9 cellular contexts compared by ENCODE assay signal in the genomic region with DNA sequence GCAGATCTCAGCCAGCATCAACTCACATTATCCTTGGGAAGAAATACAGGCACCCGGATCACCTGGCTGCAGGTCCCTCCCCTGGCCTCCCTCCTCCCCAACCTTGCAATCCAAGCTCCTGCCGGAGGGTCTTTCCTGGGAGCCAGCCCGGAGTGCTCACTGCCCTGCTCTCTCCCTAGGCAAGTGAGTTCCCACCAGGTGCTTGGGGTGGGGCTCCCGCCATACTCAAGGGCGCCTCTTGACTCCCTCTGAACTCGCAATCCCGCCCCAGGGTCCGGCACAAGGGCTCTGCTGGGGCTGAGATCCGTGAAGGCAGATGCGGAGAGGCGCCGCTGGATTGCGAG. TPM values are rescaled to one million over a fixed set of nuclear protein-coding genes. Genes with fewer than 3 reads are reported as not detected.
A peak's percentile ranks its signal among the peaks of the same experiment; 100 is the strongest.
DNase-seq lines count a peak whose midpoint lies in the region; ATAC-seq and TF ChIP-seq lines count a peak whose summit lies in the region.
"Had no signal": no experiment of that assay in that cellular context is flagged by ENCODE, and none has a peak within 500 bp of the region (broad histone marks: within the 10 kb centered on the region; RNA-seq: fewer than 3 reads in every experiment).

No MANE protein-coding gene starts in this region.

- H3K27me3 Mint-ChIP-seq in activated CD8-positive, alpha-beta memory T cell treated with anti-CD3 and anti-CD28 coated beads, Interleukin-2, amount 10 ng/mL, durations not matched to agents 7 days and 5 days: peaks cover 15% of the 10 kb centered on the region

- H3K79me2 ChIP-seq in mammary epithelial cell (ENCODE audit: insufficient read depth, low read length): peaks cover 93% of the 10 kb centered on the region

- no peaks in the 10 kb centered on the region for H3K9me3 Mint-ChIP-seq in activated CD8-positive, alpha-beta memory T cell treated with anti-CD3 and anti-CD28 coated beads, Interleukin-2, amount 10 ng/mL, durations not matched to agents 7 days and 5 days (ENCODE audit: low read depth)

- peaks cover 3% of the 10 kb centered on the region for H3K36me3 ChIP-seq in mammary epithelial cell (ENCODE audit: insufficient read depth, low read length)
- H3K36me3 ChIP-seq in lower lobe of right lung: no peaks in the 10 kb centered on the region
- H3K36me3 ChIP-seq in suprapubic skin: no peaks in the 10 kb centered on the region

- no peaks in the 10 kb centered on the region for H4K20me1 ChIP-seq in mammary epithelial cell (ENCODE audit: insufficient read depth, low read length)

- H2AFZ ChIP-seq in mammary epithelial cell (ENCODE audit: low read depth, low read length): peak overlapping the region; percentile 63

- no TSS peak for BruUV-seq in mammary epithelial cell (replicated peaks; lab: Mats Ljungman, UMichigan)

- no peak overlapping the region for H3K4me3 Mint-ChIP-seq in activated CD8-positive, alpha-beta memory T cell treated with anti-CD3 and anti-CD28 coated beads, Interleukin-2, amount 10 ng/mL, durations not matched to agents 7 days and 5 days

- TF ChIP-seq POLR2A in suprapubic skin (IDR thresholded peaks at IDR 0.05): no peak

- H3K9me3 ChIP-seq in mammary epithelial cell (replicated peaks; ENCODE audit: insufficient read depth, low read length) (no peaks in the 10 kb centered on the region), lower lobe of right lung (no peaks in the 10 kb centered on the region), suprapubic skin (no peaks in the 10 kb centered on the region)

- TF ChIP-seq EP300 in suprapubic skin (IDR thresholded peaks at IDR 0.05): no peak

- H3K4me2 ChIP-seq in mammary epithelial cell (ENCODE audit: insufficient read depth, low read depth, low read length): peak overlapping the region; percentile 92

- H3K9ac ChIP-seq in mammary epithelial cell (ENCODE audit: insufficient read depth, low read length): peak overlapping the region; percentile 65

- in situ Hi-C loops in mammary epithelial cell (cut with MboI; ENCODE audit: low sequenced_read_pairs in 2 of 2): no loop called here

- TF ChIP-seq CTCF in mammary epithelial cell (conservative IDR thresholded peaks at IDR 0.05 in 1 of 2, IDR thresholded peaks at IDR 0.05 in 1 of 2; ENCODE audit: extremely low read depth in 1 of 2, insufficient read depth in 1 of 2, low read depth in 1 of 2, low read length in 2 of 2) (no peak), lower lobe of right lung (IDR thresholded peaks at IDR 0.05) (no peak), suprapubic skin (IDR thresholded peaks at IDR 0.05) (no peak)

- H3K27ac ChIP-seq in mammary epithelial cell (ENCODE audit: insufficient read depth, low read depth, low read length): peak overlapping the region; percentile 82
- peak overlapping the region; percentile 87 for H3K27ac ChIP-seq in lower lobe of right lung
- H3K27ac ChIP-seq in suprapubic skin: peak overlapping the region; percentile 88

- CTCF ChIA-PET in activated CD8-positive, alpha-beta memory T cell treated with anti-CD3 and anti-CD28 coated beads, Interleukin-2, amount 10 ng/mL, durations not matched to agents 7 days and 5 days (lab: Charles Lee): interaction anchor here (0.6 to 1.1 kb wide), 2 partner anchors 38 to 1345 kb away, joined by 3 to 4 read pairs; no protein-coding TSS in a partner anchor
- CTCF ChIA-PET in mammary epithelial cell (lab: Charles Lee; ENCODE audit: low non-redundant PET): interaction anchor here (0.5 kb wide), 1 partner anchor 93 kb away, joined by 4 read pairs; no protein-coding TSS in a partner anchor

- H3K27ac Mint-ChIP-seq in activated CD8-positive, alpha-beta memory T cell treated with anti-CD3 and anti-CD28 coated beads, Interleukin-2, amount 10 ng/mL, durations not matched to agents 7 days and 5 days: no peak overlapping the region

- WGBS in mammary epithelial cell (ENCODE audit: low coverage, missing lambda C conversion rate): 5% methylated on average over 3 of the region's 13 CpGs
- WGBS in suprapubic skin: 17% methylated on average over 2 of the region's 13 CpGs

- dilution Hi-C loops in mammary epithelial cell (cut with HindIII; ENCODE audit: low sequenced_read_pairs): no loop called here

- intact Hi-C loops in mammary epithelial cell (cut with micrococcal nuclease): loop anchor here (1.0 to 2.0 kb wide), 3 partner anchors 37 to 109 kb away; no protein-coding TSS in a partner anchor
- intact Hi-C loops in lower lobe of right lung (cut with DNase I): no loop called here

- H3K36me3 Mint-ChIP-seq in activated CD8-positive, alpha-beta memory T cell treated with anti-CD3 and anti-CD28 coated beads, Interleukin-2, amount 10 ng/mL, durations not matched to agents 7 days and 5 days: no peaks in the 10 kb centered on the region

- H3K4me3 ChIP-seq in mammary epithelial cell (replicated peaks in 1 of 3; ENCODE audit: insufficient read depth in 1 of 3, low read depth in 2 of 3, low read length in 3 of 3): peak overlapping the region; percentile 66 to 91 (median 75)
- H3K4me3 ChIP-seq in lower lobe of right lung: peak overlapping the region; percentile 66
- peak overlapping the region; percentile 92 for H3K4me3 ChIP-seq in suprapubic skin

- H3K4me1 ChIP-seq in mammary epithelial cell (ENCODE audit: insufficient read depth, low read length) (peaks cover 29% of the 10 kb centered on the region), lower lobe of right lung (peaks cover 24% of the 10 kb centered on the region), suprapubic skin (peaks cover 30% of the 10 kb centered on the region)

- H3K4me1 Mint-ChIP-seq in activated CD8-positive, alpha-beta memory T cell treated with anti-CD3 and anti-CD28 coated beads, Interleukin-2, amount 10 ng/mL, durations not matched to agents 7 days and 5 days: peaks cover 2% of the 10 kb centered on the region

- peak; percentile 40 for DNase-seq in activated CD8-positive, alpha-beta memory T cell treated with anti-CD3 and anti-CD28 coated beads, Interleukin-2, amount 10 ng/mL, durations not matched to agents 7 days and 5 days
- DNase-seq in activated CD8-positive, alpha-beta memory T cell treated with anti-CD3 and anti-CD28 coated beads, Interleukin-2, amount 50 U/mL, for 48 hours: no peak
- no peak for DNase-seq in mammary epithelial cell
- DNase-seq in lower lobe of right lung: no peak
- no peak for DNase-seq in suprapubic skin (ENCODE audit: low spot score in 2 of 2)
- no peak for DNase-seq in globus pallidus (ENCODE audit: low spot score)
- DNase-seq in NCI-H2196 (lab: John Stamatoyannopoulos, UW; ENCODE audit: unreplicated experiment): no peak
- DNase-seq: Karpas-422 had no signal

- ATAC-seq in activated CD8-positive, alpha-beta memory T cell treated with anti-CD3 and anti-CD28 coated beads, Interleukin-2, amount 10 ng/mL, durations not matched to agents 7 days and 5 days: no peak
- ATAC-seq in lower lobe of right lung (no peak), GM18498 (IDR thresholded peaks at IDR 0.05; ENCODE audit: unreplicated experiment) (no peak)

- H3K27me3 ChIP-seq in mammary epithelial cell (ENCODE audit: insufficient read depth, low read length) (no peaks in the 10 kb centered on the region), lower lobe of right lung (ENCODE audit: low read depth) (peaks cover 5% of the 10 kb centered on the region), suprapubic skin (no peaks in the 10 kb centered on the region)

RNA-seq across cellular contexts. Expression of a gene that starts 1.2 kb away (rescaled TPM):
- 1 to 10 TPM; 4.6 to 8.5 TPM for total RNA-seq in activated CD8-positive, alpha-beta memory T cell treated with anti-CD3 and anti-CD28 coated beads, Interleukin-2, amount 10 ng/mL, durations not matched to agents 7 days and 5 days
- total RNA-seq in mammary epithelial cell (10 to 100 TPM; 61.3 to 91.4 TPM), lower lobe of right lung (24.7 TPM), suprapubic skin (10 to 100 TPM; 53.3 to 70.1 (median 60.4) TPM)
- 23.1 TPM for polyA plus RNA-seq in mammary epithelial cell
- polyA minus RNA-seq in mammary epithelial cell: 12.0 TPM
